In the genomic region with DNA sequence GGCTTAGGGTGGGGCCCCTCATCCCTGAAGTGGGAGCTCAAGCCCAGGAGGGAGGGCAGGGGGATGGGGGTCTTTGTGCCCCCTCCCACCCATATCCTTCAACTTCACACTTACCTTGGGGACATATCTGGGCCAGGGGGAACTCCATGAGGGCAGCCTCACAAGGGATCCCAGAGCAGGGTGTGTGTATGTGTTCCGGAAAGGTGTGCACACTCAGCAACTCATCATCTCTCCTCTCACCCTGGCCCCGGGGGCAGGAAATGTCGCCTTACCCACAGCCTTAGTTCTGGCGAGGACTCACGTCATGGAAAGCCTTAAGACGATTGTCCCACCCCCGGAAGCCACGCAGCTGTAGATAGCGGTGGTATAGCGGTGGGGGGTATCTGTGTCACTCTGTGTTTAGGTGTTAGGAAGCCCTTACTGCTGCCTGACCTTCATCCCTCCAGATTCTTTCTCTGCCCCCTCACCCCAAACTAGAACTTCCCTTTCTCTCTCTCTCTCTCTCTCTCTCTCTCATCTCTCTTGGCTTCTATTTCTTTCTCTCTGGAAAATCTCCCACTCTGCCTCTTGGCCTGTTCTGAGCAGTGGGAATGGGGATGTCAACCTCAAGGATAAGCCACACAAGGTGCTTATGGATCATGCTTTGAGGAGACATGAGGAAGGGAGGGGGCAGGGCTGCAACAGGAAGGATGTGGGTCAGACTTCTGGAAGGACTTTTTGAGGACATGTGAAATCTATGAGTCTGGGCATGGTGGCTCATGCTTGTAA, we compare ENCODE assay signal across 8 cellular contexts.
DNase-seq lines count a peak whose midpoint lies in the region; ATAC-seq and TF ChIP-seq lines count a peak whose summit lies in the region.

Gene SH2D2A, minus strand, starts transcription at position 288 of the 768 bp plus-strand sequence. Its CDS starts 140 bp downstream, at position 148.

- peaks cover 54% of the 10 kb centered on the region for H3K27me3 ChIP-seq in HUES6 (ENCODE audit: control insufficient read depth, insufficient read depth, low read length)
- peaks cover 0 to 4% of the 10 kb centered on the region in 2 donors for H3K27me3 ChIP-seq in duodenal mucosa (ENCODE audit: control insufficient read depth in 1 of 2, insufficient read depth in 2 of 2, low read length in 2 of 2)
- H3K27me3 ChIP-seq in rectal smooth muscle tissue (ENCODE audit: control insufficient read depth, insufficient read depth, low read length) = no peaks in the 10 kb centered on the region

- peak; percentile 96 to 97 for DNase-seq in activated CD4-positive, alpha-beta T cell treated with anti-CD3 and anti-CD28 coated beads for 4 hours
- DNase-seq in DMS 273 (lab: John Stamatoyannopoulos, UW; ENCODE audit: unreplicated experiment) = no peak
- no peak for DNase-seq in middle frontal gyrus (ENCODE audit: extremely low spot score, low spot score)

- no peaks in the 10 kb centered on the region for H3K9me3 ChIP-seq in HUES6 (ENCODE audit: control insufficient read depth, insufficient read depth, low read depth, low read length)
- H3K9me3 ChIP-seq in duodenal mucosa (ENCODE audit: control insufficient read depth in 1 of 2, low read length in 2 of 2) = no peaks in the 10 kb centered on the region

- H3K36me3 ChIP-seq in HUES6 (ENCODE audit: control insufficient read depth, insufficient read depth, low read length) (no peaks in the 10 kb centered on the region), duodenal mucosa (ENCODE audit: control insufficient read depth in 1 of 2, insufficient read depth in 2 of 2, low read length in 2 of 2) (no peaks in the 10 kb centered on the region), rectal smooth muscle tissue (ENCODE audit: control insufficient read depth, insufficient read depth, low read length) (no peaks in the 10 kb centered on the region)

- no peak within 1 kb of the TSS for H3K27ac ChIP-seq in HUES6 (ENCODE audit: low read depth, low read length)
- peak within 1 kb of the TSS; percentile 63 for H3K27ac ChIP-seq in duodenal mucosa (ENCODE audit: low read depth, low read length)
- peak within 1 kb of the TSS; percentile 64 for H3K27ac ChIP-seq in rectal smooth muscle tissue (ENCODE audit: low read depth, low read length)

- no peak within 1 kb of the TSS for H3K4me3 ChIP-seq in HUES6 (ENCODE audit: low read depth, low read length)
- peak within 1 kb of the TSS; percentile 57 to 63 for H3K4me3 ChIP-seq in duodenal mucosa (ENCODE audit: low read depth in 1 of 2, low read length in 2 of 2)
- peak within 1 kb of the TSS; percentile 35 for H3K4me3 ChIP-seq in rectal smooth muscle tissue (ENCODE audit: low read length)

- H3K4me1 ChIP-seq in HUES6 (ENCODE audit: control insufficient read depth, insufficient read depth, low read length) (peaks cover 36% of the 10 kb centered on the region), duodenal mucosa (ENCODE audit: control insufficient read depth in 1 of 2, insufficient read depth in 2 of 2, low read length in 2 of 2) (peaks cover 19 to 24% of the 10 kb centered on the region in 2 donors), rectal smooth muscle tissue (ENCODE audit: control insufficient read depth, insufficient read depth, low read length) (no peaks in the 10 kb centered on the region)

- ATAC-seq in HG02588 (IDR thresholded peaks at IDR 0.05; ENCODE audit: unreplicated experiment) = no peak

- TF ChIP-seq POLR2A in GM19193 (IDR thresholded peaks at IDR 0.05; ENCODE audit: extremely low read depth, insufficient read depth, insufficient read length) = peak; percentile 52

- peak within 1 kb of the TSS; percentile 13 for H3K9ac ChIP-seq in HUES6 (ENCODE audit: low read length)
- H3K9ac ChIP-seq in duodenal mucosa (ENCODE audit: low read depth in 1 of 2, low read length in 2 of 2) = peak within 1 kb of the TSS; percentile 57 to 74
- H3K9ac ChIP-seq in rectal smooth muscle tissue (ENCODE audit: low read length) = no peak within 1 kb of the TSS

Comparison
In these comparisons a context has a peak if more than half of its experiments do, and no peak if none do; other contexts are left out.
1. DNase-seq: peak in activated CD4-positive, alpha-beta T cell treated with anti-CD3 and anti-CD28 coated beads for 4 hours (2 of 2); none in DMS 273 (single experiment) and middle frontal gyrus (single experiment).